ENCODE assay signal across 1 cellular context in genomic region chr6:1626481-1626880, GRCh38.
TF ChIP-seq lines count a peak whose summit lies in the region.

No MANE protein-coding gene starts in this region.

TF ChIP-seq in HEK293, 187 proteins besides CTCF, POLR2A, EP300 and RAD21 (continued from another document):
- TF ChIP-seq ZBTB10 (tag by site-specific recombination; IDR thresholded peaks at IDR 0.05) (no peak), ZNF518A (tag by site-specific recombination; conservative IDR thresholded peaks at IDR 0.05; ENCODE audit: low read depth) (0 out of 2 replicates have a peak, but pooled peaks have one; percentile 12), ZNF223 (tag by site-specific recombination; IDR thresholded peaks at IDR 0.05) (no peak), IKZF3 (tag by site-specific recombination; IDR thresholded peaks at IDR 0.05) (peak; percentile 69), ZFP37 (tag by site-specific recombination; IDR thresholded peaks at IDR 0.05) (no peak), SP7 (tag by site-specific recombination; IDR thresholded peaks at IDR 0.05) (peak; percentile 76; the same call in 1 of the 2 replicates), ZNF23 (tag by site-specific recombination; IDR thresholded peaks at IDR 0.05; ENCODE audit: borderline replicate concordance) (no peak), OSR2 (tag by site-specific recombination; IDR thresholded peaks at IDR 0.05) (peak; percentile 51), TSHZ1 (tag by site-specific recombination; IDR thresholded peaks at IDR 0.05; ENCODE audit: borderline replicate concordance) (peak; percentile 18; the same call in 1 of the 2 replicates), KLF10 (tag by site-specific recombination; IDR thresholded peaks at IDR 0.05) (no peak; the same call in 1 of the 2 replicates), ZNF629 (tag by site-specific recombination; IDR thresholded peaks at IDR 0.05) (peak; percentile 76), MZF1 (tag by site-specific recombination; IDR thresholded peaks at IDR 0.05; ENCODE audit: borderline replicate concordance) (no peak), ZBTB44 (tag by site-specific recombination; IDR thresholded peaks at IDR 0.05) (peak; percentile 47; the same call in 1 of the 2 replicates), ZNF600 (tag by site-specific recombination; IDR thresholded peaks at IDR 0.05) (peak; percentile 17; the same call in 1 of the 2 replicates), PATZ1 (tag by site-specific recombination; IDR thresholded peaks at IDR 0.05) (0 out of 2 replicates have a peak, but pooled peaks have one; percentile 4), ZNF530 (tag by site-specific recombination; IDR thresholded peaks at IDR 0.05; ENCODE audit: low read depth) (no peak), ZNF513 (tag by site-specific recombination; IDR thresholded peaks at IDR 0.05) (0 out of 2 replicates have a peak, but pooled peaks have one; percentile 6), ZNF416 (tag by site-specific recombination; IDR thresholded peaks at IDR 0.05) (no peak), WT1 (tag by site-specific recombination; IDR thresholded peaks at IDR 0.05) (0 out of 2 replicates have a peak, but pooled peaks have one; percentile 44)
